In the genomic region with DNA sequence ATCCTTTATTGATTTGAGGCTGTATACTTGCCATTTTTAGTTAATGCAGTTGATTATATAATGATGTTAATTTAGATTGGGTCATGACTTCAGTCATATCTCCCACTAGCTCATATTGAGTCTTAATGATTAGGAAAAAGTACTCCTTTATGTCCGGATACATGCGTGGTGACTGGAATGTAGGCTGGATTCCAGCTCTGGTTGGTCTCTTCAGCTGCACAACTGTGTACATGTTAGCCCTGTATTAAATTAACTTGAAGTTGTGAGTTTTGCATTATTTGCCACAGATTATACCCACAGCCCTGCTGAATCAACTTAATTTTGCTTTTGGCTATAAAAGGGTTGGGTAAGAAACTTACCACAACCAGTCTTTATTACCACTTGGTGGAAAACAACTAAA, we compare ENCODE assay signal across 17 cellular contexts. TPM values are rescaled to one million over a fixed set of nuclear protein-coding genes. Genes with fewer than 3 reads are reported as not detected.
A peak's percentile ranks its signal among the peaks of the same experiment; 100 is the strongest.
DNase-seq lines count a peak whose midpoint lies in the region; ATAC-seq and TF ChIP-seq lines count a peak whose summit lies in the region.
"Had no signal": no experiment of that assay in that cellular context is flagged by ENCODE, and none has a peak within 500 bp of the region (broad histone marks: within the 10 kb centered on the region; RNA-seq: fewer than 3 reads in every experiment).

No MANE protein-coding gene starts in this region.

- no peaks in the 10 kb centered on the region for H3K27me3 ChIP-seq in hepatocyte
- H3K27me3 ChIP-seq: heart right ventricle, right lobe of liver had no signal

- no peak for DNase-seq in natural killer cell
- no peak for DNase-seq in natural killer cell treated with Interleukin-12 subunit alpha and Interleukin-12 subunit beta and Interleukin-15 and Interleukin-18, amount 100 ng/mL, for 72 hours (ENCODE audit: low spot score)
- peak; percentile 10 to 19 for DNase-seq in foreskin fibroblast
- no peak for DNase-seq in hepatocyte (ENCODE audit: low spot score)
- no peak for DNase-seq in anterior cingulate cortex (lab: John Stamatoyannopoulos, UW)
- no peak for DNase-seq in stimulated activated naive CD8-positive, alpha-beta T cell treated with anti-CD3 and anti-CD28 coated beads, Interleukin-15, Interleukin-2, amounts not matched to agents 100 U/mL and 50 U/mL, for 24 hours
- DNase-seq: activated naive CD8-positive, alpha-beta T cell treated with anti-CD3 and anti-CD28 coated beads, Interleukin-2, amount 10 ng/mL, durations not matched to agents 7 days and 5 days; heart right ventricle; kidney; NCI-H2171 treated with DMSO at 0.1 percent for 48 hours; NCI-H748 treated with DMSO at 0.1 percent for 48 hours; nucleus accumbens; PC-9; right lobe of liver; SK-N-SH had no signal

- no peak overlapping the region for H3K4me3 Mint-ChIP-seq in natural killer cell
- H3K4me3 Mint-ChIP-seq in natural killer cell treated with Interleukin-12 subunit alpha and Interleukin-12 subunit beta and Interleukin-15 and Interleukin-18, amount 100 ng/mL, for 72 hours: no peak overlapping the region
- H3K4me3 Mint-ChIP-seq in brain: no peak overlapping the region
- H3K4me3 Mint-ChIP-seq: activated naive CD8-positive, alpha-beta T cell treated with anti-CD3 and anti-CD28 coated beads, Interleukin-2, amount 10 ng/mL, durations not matched to agents 7 days and 5 days had no signal

- no peak overlapping the region for H3K27ac ChIP-seq in hepatocyte
- H3K27ac ChIP-seq: PC-9, right lobe of liver had no signal

- H3K4me1 Mint-ChIP-seq in natural killer cell (peaks cover 44 to 62% of the 10 kb centered on the region in 2 donors), brain (peaks cover 26% of the 10 kb centered on the region)
- H3K4me1 Mint-ChIP-seq in natural killer cell treated with Interleukin-12 subunit alpha and Interleukin-12 subunit beta and Interleukin-15 and Interleukin-18, amount 100 ng/mL, for 72 hours (ENCODE audit: low read depth in 2 of 2): peaks cover 10 to 35% of the 10 kb centered on the region in 2 donors

- H4K20me1 ChIP-seq in hepatocyte (ENCODE audit: insufficient read depth, poor library complexity, severe bottlenecking): peaks cover 18% of the 10 kb centered on the region

- H3K9me2 ChIP-seq in hepatocyte (replicated peaks; ENCODE audit: insufficient read depth): no peaks in the 10 kb centered on the region
- H3K9me2 ChIP-seq: SK-N-SH had no signal

- H3K9me3 ChIP-seq in hepatocyte (ENCODE audit: low read depth): no peaks in the 10 kb centered on the region
- H3K9me3 ChIP-seq: heart right ventricle, right lobe of liver, SK-N-SH had no signal

- H3K4me1 ChIP-seq in hepatocyte (ENCODE audit: insufficient read depth): no peaks in the 10 kb centered on the region
- H3K4me1 ChIP-seq: right lobe of liver had no signal

- WGBS in hepatocyte (ENCODE audit: low lambda C conversion rate, missing lambda C conversion rate): 91% methylated on average over 2 of the region's 2 CpGs

- H2AFZ ChIP-seq in hepatocyte: no peak overlapping the region
- H2AFZ ChIP-seq: PC-9 had no signal

- H3K36me3 ChIP-seq in hepatocyte (replicated peaks; ENCODE audit: insufficient read depth, low read depth): no peaks in the 10 kb centered on the region

- no peak overlapping the region for H3K4me2 ChIP-seq in hepatocyte
- H3K4me2 ChIP-seq: PC-9, SK-N-SH had no signal

- H3K27me3 Mint-ChIP-seq in natural killer cell (ENCODE audit: low read depth in 2 of 2) (no peaks in the 10 kb centered on the region), brain (no peaks in the 10 kb centered on the region)
- H3K27me3 Mint-ChIP-seq in natural killer cell treated with Interleukin-12 subunit alpha and Interleukin-12 subunit beta and Interleukin-15 and Interleukin-18, amount 100 ng/mL, for 72 hours: no peaks in the 10 kb centered on the region
- H3K27me3 Mint-ChIP-seq: activated naive CD8-positive, alpha-beta T cell treated with anti-CD3 and anti-CD28 coated beads, Interleukin-2, amount 10 ng/mL, durations not matched to agents 7 days and 5 days had no signal

- no peak overlapping the region for H3K4me3 ChIP-seq in foreskin fibroblast (ENCODE audit: low read depth in 1 of 2, low read length in 2 of 2)
- H3K4me3 ChIP-seq in hepatocyte: no peak overlapping the region
- H3K4me3 ChIP-seq: heart right ventricle, PC-9, right lobe of liver had no signal

- intact Hi-C loops in natural killer cell (cut with micrococcal nuclease): no loop called here

- ATAC-seq in natural killer cell (no peak), HG03175 (IDR thresholded peaks at IDR 0.05; ENCODE audit: unreplicated experiment) (no peak)
- ATAC-seq in natural killer cell treated with Interleukin-12 subunit alpha and Interleukin-12 subunit beta and Interleukin-15 and Interleukin-18, amount 100 ng/mL, for 72 hours: no peak
- ATAC-seq in stimulated activated naive CD8-positive, alpha-beta T cell treated with anti-CD3 and anti-CD28 coated beads, Interleukin-15, Interleukin-2, amounts not matched to agents 100 U/mL and 50 U/mL, for 24 hours: no peak
- ATAC-seq: right lobe of liver had no signal

- H3K9me3 Mint-ChIP-seq in natural killer cell: no peaks in the 10 kb centered on the region
- H3K9me3 Mint-ChIP-seq in natural killer cell treated with Interleukin-12 subunit alpha and Interleukin-12 subunit beta and Interleukin-15 and Interleukin-18, amount 100 ng/mL, for 72 hours: no peaks in the 10 kb centered on the region
- no peaks in the 10 kb centered on the region for H3K9me3 Mint-ChIP-seq in brain
- H3K9me3 Mint-ChIP-seq: activated naive CD8-positive, alpha-beta T cell treated with anti-CD3 and anti-CD28 coated beads, Interleukin-2, amount 10 ng/mL, durations not matched to agents 7 days and 5 days had no signal

- peaks cover 82% of the 10 kb centered on the region for H3K79me2 ChIP-seq in hepatocyte

- H3K36me3 Mint-ChIP-seq in natural killer cell: peaks cover 17% of the 10 kb centered on the region
- peaks cover 20% of the 10 kb centered on the region for H3K36me3 Mint-ChIP-seq in natural killer cell treated with Interleukin-12 subunit alpha and Interleukin-12 subunit beta and Interleukin-15 and Interleukin-18, amount 100 ng/mL, for 72 hours
- peaks cover 89% of the 10 kb centered on the region for H3K36me3 Mint-ChIP-seq in brain

- H3K27ac Mint-ChIP-seq in natural killer cell: peak overlapping the region; percentile 58 to 76
- peak overlapping the region in 1 of 2 donors; percentile 40 for H3K27ac Mint-ChIP-seq in natural killer cell treated with Interleukin-12 subunit alpha and Interleukin-12 subunit beta and Interleukin-15 and Interleukin-18, amount 100 ng/mL, for 72 hours
- H3K27ac Mint-ChIP-seq in brain: peak overlapping the region in 4 of 5 experiments; percentile 27 to 69 (median 58)
- H3K27ac Mint-ChIP-seq: activated naive CD8-positive, alpha-beta T cell treated with anti-CD3 and anti-CD28 coated beads, Interleukin-2, amount 10 ng/mL, durations not matched to agents 7 days and 5 days had no signal

- TF ChIP-seq CTCF in natural killer cell (IDR thresholded peaks at IDR 0.05): no peak
- no peak for TF ChIP-seq CTCF in brain (conservative IDR thresholded peaks at IDR 0.05)
- TF ChIP-seq CTCF in foreskin fibroblast (IDR thresholded peaks at IDR 0.05; ENCODE audit: low read depth, low read length): no peak
- TF ChIP-seq CTCF in hepatocyte (IDR thresholded peaks at IDR 0.05; ENCODE audit: poor library complexity): no peak

RNA-seq across cellular contexts. Expression of a gene that starts 22.5 kb away (rescaled TPM):
- total RNA-seq in natural killer cell: 10 to 100 TPM; 27.1 to 40.0 (median 34.9) TPM
- total RNA-seq in natural killer cell treated with Interleukin-12 subunit alpha and Interleukin-12 subunit beta and Interleukin-15 and Interleukin-18, amount 100 ng/mL, for 72 hours: 10 to 100 TPM; 16.9 to 25.7 TPM
- polyA plus RNA-seq in brain (ENCODE audit: insufficient read depth, low read depth, low replicate concordance): 8.0 TPM
- 44.0 and 50.1 TPM in 2 replicates for total RNA-seq in hepatocyte
- polyA plus RNA-seq in hepatocyte: 42.2 and 44.1 TPM in 2 replicates

RNA-seq across cellular contexts. Expression of a gene that starts 38.2 kb away (rescaled TPM):
- total RNA-seq in natural killer cell (10 to 100 TPM; 47.6 to 70.7 (median 50.7) TPM), hepatocyte (146 and 194 TPM in 2 replicates)
- 100 to 1,000 TPM; 140 to 158 TPM for total RNA-seq in natural killer cell treated with Interleukin-12 subunit alpha and Interleukin-12 subunit beta and Interleukin-15 and Interleukin-18, amount 100 ng/mL, for 72 hours
- polyA plus RNA-seq in brain (ENCODE audit: insufficient read depth, low read depth, low replicate concordance) (90.9 TPM), hepatocyte (348 and 360 TPM in 2 replicates)

RNA-seq across cellular contexts. Expression of a gene that starts 38.8 kb away (rescaled TPM):
- total RNA-seq in natural killer cell (100 to 1,000 TPM in 2 of 3 donors, 10 to 100 TPM in 1; 79.7 to 130 (median 113) TPM), hepatocyte (327 and 339 TPM in 2 replicates)
- total RNA-seq in natural killer cell treated with Interleukin-12 subunit alpha and Interleukin-12 subunit beta and Interleukin-15 and Interleukin-18, amount 100 ng/mL, for 72 hours: 100 to 1,000 TPM; 380 to 655 TPM
- polyA plus RNA-seq in brain (ENCODE audit: insufficient read depth, low read depth, low replicate concordance) (145 TPM), hepatocyte (293 and 309 TPM in 2 replicates)

Comparison
In these comparisons a context has a peak if more than half of its experiments do, and no peak if none do; other contexts are left out.
1. DNase-seq: peak in foreskin fibroblast (2 of 2); none in natural killer cell (single experiment), natural killer cell treated with Interleukin-12 subunit alpha and Interleukin-12 subunit beta and Interleukin-15 and Interleukin-18, amount 100 ng/mL, for 72 hours (single experiment), hepatocyte (single experiment), anterior cingulate cortex (0 of 58) and stimulated activated naive CD8-positive, alpha-beta T cell treated with anti-CD3 and anti-CD28 coated beads, Interleukin-15, Interleukin-2, amounts not matched to agents 100 U/mL and 50 U/mL, for 24 hours (single experiment).